12 cellular contexts compared by ENCODE assay signal in genomic region chr1:245956225-245956624, GRCh38.
DNase-seq lines count a peak whose midpoint lies in the region; ATAC-seq and TF ChIP-seq lines count a peak whose summit lies in the region.
"Had no signal": no experiment of that assay in that cellular context is flagged by ENCODE, and none has a peak within 500 bp of the region (broad histone marks: within the 10 kb centered on the region; RNA-seq: fewer than 3 reads in every experiment).

No MANE protein-coding gene starts in this region.

- TF ChIP-seq EP300 in stomach (IDR thresholded peaks at IDR 0.05) = no peak

- no peaks in the 10 kb centered on the region for H3K36me3 ChIP-seq in stomach
- H3K36me3 ChIP-seq: vagina had no signal

- peaks cover 0 to 18% (median 11%) of the 10 kb centered on the region in 4 donors for H3K4me1 ChIP-seq in stomach

- H3K27me3 Mint-ChIP-seq in activated CD4-positive, alpha-beta memory T cell treated with anti-CD3 and anti-CD28 coated beads for 36 hours = no peaks in the 10 kb centered on the region
- H3K27me3 Mint-ChIP-seq in effector memory CD8-positive, alpha-beta T cell = no peaks in the 10 kb centered on the region
- H3K27me3 Mint-ChIP-seq in stimulated activated naive CD8-positive, alpha-beta T cell treated with anti-CD3 and anti-CD28 coated beads, Interleukin-15, amount 100 ng/mL, for 72 hours = no peaks in the 10 kb centered on the region
- no peaks in the 10 kb centered on the region for H3K27me3 Mint-ChIP-seq in progenitor cell of endocrine pancreas
- H3K27me3 Mint-ChIP-seq: IgD-negative memory B cell had no signal

- H3K4me3 Mint-ChIP-seq in activated CD4-positive, alpha-beta memory T cell treated with anti-CD3 and anti-CD28 coated beads for 36 hours = no peak overlapping the region
- H3K4me3 Mint-ChIP-seq in effector memory CD8-positive, alpha-beta T cell = no peak overlapping the region
- H3K4me3 Mint-ChIP-seq in stimulated activated naive CD8-positive, alpha-beta T cell treated with anti-CD3 and anti-CD28 coated beads, Interleukin-15, amount 100 ng/mL, for 72 hours = no peak overlapping the region
- no peak overlapping the region for H3K4me3 Mint-ChIP-seq in progenitor cell of endocrine pancreas (ENCODE audit: low read depth)
- H3K4me3 Mint-ChIP-seq: IgD-negative memory B cell, nephron had no signal

- peaks cover 21% of the 10 kb centered on the region for H3K4me1 Mint-ChIP-seq in activated CD4-positive, alpha-beta memory T cell treated with anti-CD3 and anti-CD28 coated beads for 36 hours (ENCODE audit: low read depth)
- H3K4me1 Mint-ChIP-seq in effector memory CD8-positive, alpha-beta T cell (ENCODE audit: low read depth in 2 of 2) = peaks cover 11 to 28% of the 10 kb centered on the region in 2 donors
- peaks cover 20% of the 10 kb centered on the region for H3K4me1 Mint-ChIP-seq in stimulated activated naive CD8-positive, alpha-beta T cell treated with anti-CD3 and anti-CD28 coated beads, Interleukin-15, amount 100 ng/mL, for 72 hours
- no peaks in the 10 kb centered on the region for H3K4me1 Mint-ChIP-seq in progenitor cell of endocrine pancreas (ENCODE audit: low read depth)

- no peaks in the 10 kb centered on the region for H3K36me3 Mint-ChIP-seq in activated CD4-positive, alpha-beta memory T cell treated with anti-CD3 and anti-CD28 coated beads for 36 hours
- peaks cover 4% of the 10 kb centered on the region for H3K36me3 Mint-ChIP-seq in effector memory CD8-positive, alpha-beta T cell (ENCODE audit: insufficient read depth)
- no peaks in the 10 kb centered on the region for H3K36me3 Mint-ChIP-seq in progenitor cell of endocrine pancreas (ENCODE audit: insufficient read depth)
- H3K36me3 Mint-ChIP-seq: IgD-negative memory B cell had no signal

- no peaks in the 10 kb centered on the region for H3K27me3 ChIP-seq in stomach
- H3K27me3 ChIP-seq: vagina had no signal

- H3K27ac ChIP-seq in stomach = peak overlapping the region in 1 of 5 donors; percentile 5
- H3K27ac ChIP-seq: vagina had no signal

- CTCF ChIA-PET in activated CD4-positive, alpha-beta memory T cell treated with anti-CD3 and anti-CD28 coated beads for 36 hours (lab: Charles Lee) = no interaction called here

- intact Hi-C loops in activated CD4-positive, alpha-beta memory T cell treated with anti-CD3 and anti-CD28 coated beads for 36 hours (cut with micrococcal nuclease) = loop anchor here (5.0 kb wide), 1 partner anchor 376 kb away; no protein-coding TSS in a partner anchor
- intact Hi-C loops in stomach (cut with DNase I; ENCODE audit: low total_unique reads) = no loop called here

- WGBS in stomach, 5 donors = 67 to 84% (median 75%) methylated on average over 4 of the region's 4 CpGs

- POLR2A ChIA-PET in activated CD4-positive, alpha-beta memory T cell treated with anti-CD3 and anti-CD28 coated beads for 36 hours (lab: Charles Lee) = no interaction called here

- H3K27ac Mint-ChIP-seq in activated CD4-positive, alpha-beta memory T cell treated with anti-CD3 and anti-CD28 coated beads for 36 hours = no peak overlapping the region
- no peak overlapping the region for H3K27ac Mint-ChIP-seq in effector memory CD8-positive, alpha-beta T cell
- H3K27ac Mint-ChIP-seq in stimulated activated naive CD8-positive, alpha-beta T cell treated with anti-CD3 and anti-CD28 coated beads, Interleukin-15, amount 100 ng/mL, for 72 hours = no peak overlapping the region
- no peak overlapping the region for H3K27ac Mint-ChIP-seq in progenitor cell of endocrine pancreas
- H3K27ac Mint-ChIP-seq: IgD-negative memory B cell, nephron had no signal

- H3K4me3 ChIP-seq in stomach = no peak overlapping the region
- H3K4me3 ChIP-seq: vagina had no signal

- ATAC-seq in effector memory CD8-positive, alpha-beta T cell (replicated peaks) = peak; percentile 71
- ATAC-seq in stimulated activated naive CD8-positive, alpha-beta T cell treated with anti-CD3 and anti-CD28 coated beads, Interleukin-15, amount 100 ng/mL, for 72 hours = peak; percentile 89

- TF ChIP-seq CTCF in stomach (IDR thresholded peaks at IDR 0.05) = no peak
- TF ChIP-seq CTCF in progenitor cell of endocrine pancreas (IDR thresholded peaks at IDR 0.05; ENCODE audit: unreplicated experiment) = no peak

- TF ChIP-seq POLR2A in stomach (IDR thresholded peaks at IDR 0.05) = no peak

- peak in 2 of 3 donors; percentile 8 to 11 for DNase-seq in stimulated activated CD4-positive, alpha-beta T cell treated with anti-CD3 and anti-CD28 coated beads, Interleukin-12 subunit alpha, Interleukin-12 subunit beta, amount 100 ng/mL, for 48 hours (ENCODE audit: low read depth in 2 of 3, low spot score in 1 of 3)
- no peak for DNase-seq in stimulated activated CD4-positive, alpha-beta T cell treated with anti-CD3 and anti-CD28 coated beads, Interleukin-12 subunit alpha, Interleukin-12 subunit beta, amount 100 ng/mL, for 4 hours
- DNase-seq in activated CD4-positive, alpha-beta memory T cell treated with anti-CD3 and anti-CD28 coated beads for 36 hours = peak; percentile 56
- peak; percentile 13 to 38 (median 24) for DNase-seq in effector memory CD8-positive, alpha-beta T cell
- peak; percentile 22 to 57 for DNase-seq in stimulated activated naive CD8-positive, alpha-beta T cell treated with anti-CD3 and anti-CD28 coated beads, Interleukin-15, amount 100 ng/mL, for 72 hours
- DNase-seq in stomach = no peak
- DNase-seq in DMS79 treated with DMSO at 0.1 percent for 48 hours (lab: John Stamatoyannopoulos, UW) = no peak
- no peak for DNase-seq in progenitor cell of endocrine pancreas (ENCODE audit: low spot score, unreplicated experiment)
- DNase-seq: ACHN had no signal

- H3K9me3 Mint-ChIP-seq in activated CD4-positive, alpha-beta memory T cell treated with anti-CD3 and anti-CD28 coated beads for 36 hours = no peaks in the 10 kb centered on the region
- no peaks in the 10 kb centered on the region for H3K9me3 Mint-ChIP-seq in effector memory CD8-positive, alpha-beta T cell
- no peaks in the 10 kb centered on the region for H3K9me3 Mint-ChIP-seq in stimulated activated naive CD8-positive, alpha-beta T cell treated with anti-CD3 and anti-CD28 coated beads, Interleukin-15, amount 100 ng/mL, for 72 hours
- no peaks in the 10 kb centered on the region for H3K9me3 Mint-ChIP-seq in progenitor cell of endocrine pancreas (ENCODE audit: low read depth)
- H3K9me3 Mint-ChIP-seq: IgD-negative memory B cell, nephron had no signal

- H3K9me3 ChIP-seq in stomach = no peaks in the 10 kb centered on the region
- H3K9me3 ChIP-seq: vagina had no signal

Comparison
In these comparisons a context has a peak if more than half of its experiments do, and no peak if none do; other contexts are left out.
1. DNase-seq: peak in stimulated activated CD4-positive, alpha-beta T cell treated with anti-CD3 and anti-CD28 coated beads, Interleukin-12 subunit alpha, Interleukin-12 subunit beta, amount 100 ng/mL, for 48 hours (2 of 3), activated CD4-positive, alpha-beta memory T cell treated with anti-CD3 and anti-CD28 coated beads for 36 hours (single experiment), effector memory CD8-positive, alpha-beta T cell (3 of 3) and stimulated activated naive CD8-positive, alpha-beta T cell treated with anti-CD3 and anti-CD28 coated beads, Interleukin-15, amount 100 ng/mL, for 72 hours (2 of 2); none in stimulated activated CD4-positive, alpha-beta T cell treated with anti-CD3 and anti-CD28 coated beads, Interleukin-12 subunit alpha, Interleukin-12 subunit beta, amount 100 ng/mL, for 4 hours (single experiment), stomach (single experiment), DMS79 treated with DMSO at 0.1 percent for 48 hours (single experiment) and progenitor cell of endocrine pancreas (single experiment).